In the genomic region with DNA sequence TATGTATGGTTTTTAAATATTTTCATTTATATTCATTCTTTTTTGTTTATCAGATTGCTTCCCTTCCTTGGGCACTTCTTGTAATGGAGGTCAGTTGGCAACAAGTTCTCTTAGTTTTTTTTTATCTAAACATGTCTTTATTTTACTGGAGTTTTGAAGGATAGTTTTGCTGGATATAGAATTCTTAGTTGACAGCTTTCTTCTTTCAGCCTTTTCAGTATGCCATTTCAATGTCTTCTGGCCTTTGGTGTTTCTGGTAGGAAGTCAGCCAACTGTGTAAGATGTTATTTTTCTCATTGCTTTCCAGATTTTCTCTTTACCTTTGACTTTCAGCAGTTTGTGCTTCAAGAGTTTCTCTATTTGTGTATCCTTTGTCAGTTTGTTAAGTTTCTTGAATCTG, we compare ENCODE assay signal across 20 cellular contexts. TPM values are rescaled to one million over a fixed set of nuclear protein-coding genes. Genes with fewer than 3 reads are reported as not detected.
A peak's percentile ranks its signal among the peaks of the same experiment; 100 is the strongest.
DNase-seq lines count a peak whose midpoint lies in the region; ATAC-seq lines count a peak whose summit lies in the region.
"Had no signal": no experiment of that assay in that cellular context is flagged by ENCODE, and none has a peak within 500 bp of the region (broad histone marks: within the 10 kb centered on the region; RNA-seq: fewer than 3 reads in every experiment).

No MANE protein-coding gene starts in this region.

- H3K27me3 Mint-ChIP-seq in naive thymus-derived CD4-positive, alpha-beta T cell = no peaks in the 10 kb centered on the region
- no peaks in the 10 kb centered on the region for H3K27me3 Mint-ChIP-seq in activated T-cell treated with anti-CD3 and anti-CD28 coated beads, Interleukin-2, amount 50 U/mL, for 72 hours (ENCODE audit: low read depth)
- H3K27me3 Mint-ChIP-seq: B cell; CD4-positive, CD25-positive, alpha-beta regulatory T cell had no signal

- DNase-seq in DMS53 (lab: John Stamatoyannopoulos, UW) (peak; percentile 7), DMS53 treated with DMSO at 0.1 percent for 48 hours (lab: John Stamatoyannopoulos, UW; ENCODE audit: unreplicated experiment) (no peak), LHCN-M2 (ENCODE audit: low read depth) (peak; percentile 9), adipocyte (ENCODE audit: low read depth) (no peak), left kidney (ENCODE audit: low read depth, low spot score) (peak; percentile 11)
- DNase-seq in effector memory CD4-positive, alpha-beta T cell = no peak
- no peak for DNase-seq in naive thymus-derived CD4-positive, alpha-beta T cell
- no peak for DNase-seq in activated T-cell treated with anti-CD3 and anti-CD28 coated beads, Interleukin-2, amount 50 U/mL, for 72 hours
- DNase-seq: Caco-2; CD4-positive, CD25-positive, alpha-beta regulatory T cell; CD8-positive, alpha-beta T cell; DMS153; DMS79 treated with DMSO at 0.1 percent for 48 hours; GF-D8 had no signal

- peaks cover 8% of the 10 kb centered on the region for H3K4me1 ChIP-seq in adipocyte (ENCODE audit: control insufficient read depth, insufficient read depth, low read length)
- H3K4me1 ChIP-seq in effector memory CD4-positive, alpha-beta T cell (ENCODE audit: control insufficient read depth, insufficient read depth, low read length, poor library complexity, severe bottlenecking) = no peaks in the 10 kb centered on the region
- no peaks in the 10 kb centered on the region for H3K4me1 ChIP-seq in naive thymus-derived CD4-positive, alpha-beta T cell (ENCODE audit: control insufficient read depth in 2 of 2, insufficient read depth in 2 of 2, low read length in 2 of 2)
- H3K4me1 ChIP-seq: BLaER1, Caco-2 had no signal

- intact Hi-C loops in naive thymus-derived CD4-positive, alpha-beta T cell (cut with micrococcal nuclease) = no loop called here

- peak overlapping the region in 1 of 9 donors; percentile 63 for H3K27ac Mint-ChIP-seq in naive thymus-derived CD4-positive, alpha-beta T cell
- H3K27ac Mint-ChIP-seq in activated T-cell treated with anti-CD3 and anti-CD28 coated beads, Interleukin-2, amount 50 U/mL, for 72 hours = no peak overlapping the region
- H3K27ac Mint-ChIP-seq: B cell; CD4-positive, CD25-positive, alpha-beta regulatory T cell; CD8-positive, alpha-beta T cell; GM23338 had no signal

- no peaks in the 10 kb centered on the region for H3K27me3 ChIP-seq in adipocyte (replicated peaks; ENCODE audit: control insufficient read depth, insufficient read depth, low read length)
- H3K27me3 ChIP-seq in effector memory CD4-positive, alpha-beta T cell (replicated peaks; ENCODE audit: control insufficient read depth, insufficient read depth, low read length, poor library complexity, severe bottlenecking) = no peaks in the 10 kb centered on the region
- H3K27me3 ChIP-seq in naive thymus-derived CD4-positive, alpha-beta T cell (ENCODE audit: control insufficient read depth in 2 of 2, insufficient read depth in 2 of 2, low read length in 2 of 2) = no peaks in the 10 kb centered on the region
- H3K27me3 ChIP-seq: BLaER1 had no signal

- H3K36me3 Mint-ChIP-seq in naive thymus-derived CD4-positive, alpha-beta T cell = peaks cover 14 to 47% (median 24%) of the 10 kb centered on the region in 5 donors
- peaks cover 18 to 29% of the 10 kb centered on the region in 2 donors for H3K36me3 Mint-ChIP-seq in activated T-cell treated with anti-CD3 and anti-CD28 coated beads, Interleukin-2, amount 50 U/mL, for 72 hours (ENCODE audit: insufficient read depth in 2 of 2)

- peaks cover 27% of the 10 kb centered on the region for H3K9me3 ChIP-seq in adipocyte (ENCODE audit: control insufficient read depth, low read length)
- H3K9me3 ChIP-seq in effector memory CD4-positive, alpha-beta T cell (ENCODE audit: control insufficient read depth, low read length) = no peaks in the 10 kb centered on the region
- peaks cover 0 to 3% (median 0%) of the 10 kb centered on the region in 3 experiments for H3K9me3 ChIP-seq in naive thymus-derived CD4-positive, alpha-beta T cell (ENCODE audit: control insufficient read depth in 2 of 3, low read length in 3 of 3)

- peaks cover 0 to 17% (median 13%) of the 10 kb centered on the region in 7 donors for H3K4me1 Mint-ChIP-seq in naive thymus-derived CD4-positive, alpha-beta T cell
- H3K4me1 Mint-ChIP-seq in activated T-cell treated with anti-CD3 and anti-CD28 coated beads, Interleukin-2, amount 50 U/mL, for 72 hours (ENCODE audit: low read depth) = peaks cover 12% of the 10 kb centered on the region

- H3K4me3 Mint-ChIP-seq in naive thymus-derived CD4-positive, alpha-beta T cell = no peak overlapping the region
- H3K4me3 Mint-ChIP-seq in activated T-cell treated with anti-CD3 and anti-CD28 coated beads, Interleukin-2, amount 50 U/mL, for 72 hours = no peak overlapping the region
- H3K4me3 Mint-ChIP-seq: B cell; CD4-positive, CD25-positive, alpha-beta regulatory T cell; CD8-positive, alpha-beta T cell; GM23338 had no signal

- H3K36me3 ChIP-seq in adipocyte (ENCODE audit: control insufficient read depth, insufficient read depth, low read length, severe bottlenecking) = no peaks in the 10 kb centered on the region
- no peaks in the 10 kb centered on the region for H3K36me3 ChIP-seq in effector memory CD4-positive, alpha-beta T cell (ENCODE audit: control insufficient read depth, insufficient read depth, low read length)
- no peaks in the 10 kb centered on the region for H3K36me3 ChIP-seq in naive thymus-derived CD4-positive, alpha-beta T cell (ENCODE audit: control insufficient read depth in 2 of 3, insufficient read depth in 3 of 3, low read length in 3 of 3)
- H3K36me3 ChIP-seq: HAP-1 had no signal

- peaks cover 4 to 43% (median 21%) of the 10 kb centered on the region in 11 donors for H3K9me3 Mint-ChIP-seq in naive thymus-derived CD4-positive, alpha-beta T cell
- peaks cover 5 to 12% of the 10 kb centered on the region in 2 donors for H3K9me3 Mint-ChIP-seq in activated T-cell treated with anti-CD3 and anti-CD28 coated beads, Interleukin-2, amount 50 U/mL, for 72 hours

- peak overlapping the region; percentile 16 for H3K4me3 ChIP-seq in adipocyte (ENCODE audit: low read length)
- no peak overlapping the region for H3K4me3 ChIP-seq in effector memory CD4-positive, alpha-beta T cell (ENCODE audit: insufficient read depth, low read depth, low read length, poor library complexity, severe bottlenecking)
- H3K4me3 ChIP-seq in naive thymus-derived CD4-positive, alpha-beta T cell (ENCODE audit: low read length) = no peak overlapping the region
- H3K4me3 ChIP-seq: BLaER1, GM23338, HAP-1 had no signal

- H3K27ac ChIP-seq in effector memory CD4-positive, alpha-beta T cell (ENCODE audit: insufficient read depth, low read length, poor library complexity, severe bottlenecking) = no peak overlapping the region
- H3K27ac ChIP-seq in naive thymus-derived CD4-positive, alpha-beta T cell (ENCODE audit: low read depth, low read length) = no peak overlapping the region
- H3K27ac ChIP-seq: 22Rv1, BLaER1, C4-2B had no signal

- ATAC-seq in naive thymus-derived CD4-positive, alpha-beta T cell = no peak
- no peak for ATAC-seq in activated T-cell treated with anti-CD3 and anti-CD28 coated beads, Interleukin-2, amount 50 U/mL, for 72 hours (replicated peaks in 1 of 2)
- ATAC-seq: CD8-positive, alpha-beta T cell; GM23338 had no signal

- CTCF ChIA-PET in naive thymus-derived CD4-positive, alpha-beta T cell (lab: Charles Lee) = no interaction called here

- no peak overlapping the region for H3K9ac ChIP-seq in adipocyte (ENCODE audit: low read length)
- H3K9ac ChIP-seq: BLaER1 had no signal

- POLR2A ChIA-PET in naive thymus-derived CD4-positive, alpha-beta T cell (lab: Charles Lee) = no interaction called here

RNA-seq across cellular contexts. Expression of gene SLC12A2, which starts 14.2 kb away (rescaled TPM):
- total RNA-seq in LHCN-M2 (2014; rRNA removed) = 32.9 and 40.8 TPM in 2 replicates
- polyA plus RNA-seq in LHCN-M2 (2012) = 5.4 TPM
- total RNA-seq in naive thymus-derived CD4-positive, alpha-beta T cell = 10 to 100 TPM in 4 of 5 experiments, 1 to 10 TPM in 1; 8.2 to 17.3 (median 11.3) TPM
- polyA plus RNA-seq in naive thymus-derived CD4-positive, alpha-beta T cell = 1 to 10 TPM; 4.8 to 5.7 TPM
- 10 to 100 TPM; 25.6 to 27.4 TPM for total RNA-seq in activated T-cell treated with anti-CD3 and anti-CD28 coated beads, Interleukin-2, amount 50 U/mL, for 72 hours

Comparison
In these comparisons a context has a peak if more than half of its experiments do, and no peak if none do; other contexts are left out.
1. DNase-seq: peak in DMS53 (single experiment), LHCN-M2 (single experiment) and left kidney (single experiment); none in DMS53 treated with DMSO at 0.1 percent for 48 hours (single experiment), adipocyte (single experiment), effector memory CD4-positive, alpha-beta T cell (0 of 3), naive thymus-derived CD4-positive, alpha-beta T cell (0 of 9) and activated T-cell treated with anti-CD3 and anti-CD28 coated beads, Interleukin-2, amount 50 U/mL, for 72 hours (0 of 2).